ENCODE assay signal across 1 cellular context in genomic region chr1:19044471-19044870, GRCh38.
TF ChIP-seq lines count a peak whose summit lies in the region.

No MANE protein-coding gene starts in this region.

TF ChIP-seq in GM12878, 131 proteins besides CTCF, POLR2A, EP300 and RAD21:
- TF ChIP-seq ZBTB40 (IDR thresholded peaks at IDR 0.05; ENCODE audit: borderline replicate concordance) (no peak), WRNIP1 (IDR thresholded peaks at IDR 0.05; ENCODE audit: borderline replicate concordance, low read depth, low read length) (no peak), PAX5 (IDR thresholded peaks at IDR 0.05; ENCODE audit: borderline replicate concordance, low read depth, low read length) (no peak), YBX1 (IDR thresholded peaks at IDR 0.05) (no peak), CEBPB (IDR thresholded peaks at IDR 0.05; ENCODE audit: borderline replicate concordance in 1 of 2, low read depth in 2 of 2, low read length in 2 of 2) (no peak), RBBP5 (conservative IDR thresholded peaks at IDR 0.05) (no peak), USF2 (IDR thresholded peaks at IDR 0.05; ENCODE audit: borderline replicate concordance, low read depth, low read length) (no peak), NRF1 (conservative IDR thresholded peaks at IDR 0.05; ENCODE audit: low read depth, low read length) (no peak), E2F4 (IDR thresholded peaks at IDR 0.05; ENCODE audit: low read depth, low read length) (no peak), NR2C1 (IDR thresholded peaks at IDR 0.05) (no peak)
